In genomic region chr17:16407911-16408588, GRCh38 we compare ENCODE assay signal across 8 cellular contexts. TPM values are rescaled to one million over a fixed set of nuclear protein-coding genes. Genes with fewer than 3 reads are reported as not detected.
DNase-seq lines count a peak whose midpoint lies in the region; ATAC-seq, FAIRE-seq and TF ChIP-seq lines count a peak whose summit lies in the region.

No MANE protein-coding gene starts in this region.

- FAIRE-seq in D721Med (lab: Jason Lieb, UNC) = no peak

- intact Hi-C loops in Right ventricle myocardium inferior (cut with DNase I) = no loop called here
- intact Hi-C loops in cardiac septum (cut with DNase I) = no loop called here
- intact Hi-C loops in breast epithelium (cut with DNase I; ENCODE audit: low total_unique reads) = no loop called here

- H3K36me3 ChIP-seq in breast epithelium = no peaks in the 10 kb centered on the region
- H3K36me3 ChIP-seq in subcutaneous abdominal adipose tissue (ENCODE audit: control insufficient read depth in 5 of 5, insufficient read depth in 5 of 5, low read length in 5 of 5) = no peaks in the 10 kb centered on the region

- TF ChIP-seq POLR2A in breast epithelium (IDR thresholded peaks at IDR 0.05) = no peak

- H3K4me3 ChIP-seq in breast epithelium (peak overlapping the region; percentile 4 to 73 (median 61)), subcutaneous abdominal adipose tissue (ENCODE audit: low read depth in 1 of 5, low read length in 5 of 5) (peak overlapping the region in 2 of 5 donors; percentile 31 to 36)

- H3K9ac ChIP-seq in subcutaneous abdominal adipose tissue (ENCODE audit: low read length in 5 of 5) = peak overlapping the region in 2 of 5 donors; percentile 21 to 53

- H3K9me3 ChIP-seq in breast epithelium (no peaks in the 10 kb centered on the region), subcutaneous abdominal adipose tissue (ENCODE audit: control insufficient read depth in 5 of 5, low read length in 5 of 5) (no peaks in the 10 kb centered on the region)

- H3K4me1 ChIP-seq in breast epithelium (no peaks in the 10 kb centered on the region), subcutaneous abdominal adipose tissue (ENCODE audit: control insufficient read depth in 5 of 5, insufficient read depth in 5 of 5, low read length in 5 of 5) (peaks cover 0 to 15% (median 13%) of the 10 kb centered on the region in 5 donors)

- ATAC-seq in Right ventricle myocardium inferior (peak; percentile 54), HG02884 (IDR thresholded peaks at IDR 0.05; ENCODE audit: unreplicated experiment) (peak; percentile 86)

- no peaks in the 10 kb centered on the region for H3K27me3 ChIP-seq in breast epithelium
- H3K27me3 ChIP-seq in layer of hippocampus (ENCODE audit: control insufficient read depth, insufficient read depth, low read length) = no peaks in the 10 kb centered on the region
- H3K27me3 ChIP-seq in subcutaneous abdominal adipose tissue (ENCODE audit: control insufficient read depth in 5 of 5, insufficient read depth in 4 of 5, low read length in 5 of 5) = peaks cover 0 to 5% (median 0%) of the 10 kb centered on the region in 5 donors

- peak overlapping the region; percentile 76 to 79 for H3K27ac ChIP-seq in breast epithelium
- H3K27ac ChIP-seq in layer of hippocampus (ENCODE audit: low read depth, low read length) = peak overlapping the region; percentile 57
- H3K27ac ChIP-seq in subcutaneous abdominal adipose tissue (ENCODE audit: low read depth, low read length) = peak overlapping the region; percentile 62

- DNase-seq in Right ventricle myocardium inferior (ENCODE audit: missing footprints) (peak; percentile 83), cardiac septum (ENCODE audit: low spot score) (no peak), NCI-H2227 (lab: John Stamatoyannopoulos, UW; ENCODE audit: unreplicated experiment) (peak; percentile 65), breast epithelium (ENCODE audit: low spot score in 2 of 2) (peak in 1 of 2 donors; percentile 59), D721Med (ENCODE audit: insufficient read length, low spot score) (no peak)

- TF ChIP-seq CTCF in breast epithelium (IDR thresholded peaks at IDR 0.05) (no peak), D721Med (IDR thresholded peaks at IDR 0.05; ENCODE audit: insufficient read depth, missing control alignments) (no peak)

RNA-seq across cellular contexts. Expression of gene TRPV2, which starts 7.3 kb away (rescaled TPM):
- 11.2 TPM for total RNA-seq in Right ventricle myocardium inferior
- total RNA-seq in cardiac septum = 9.1 TPM
- total RNA-seq in breast epithelium = 10 to 100 TPM in 2 of 3 donors, 1 to 10 TPM in 1; 6.6 to 14.2 (median 11.3) TPM

RNA-seq across cellular contexts. Expression of gene UBB, which starts 27.2 kb away (rescaled TPM):
- 1,403 TPM for total RNA-seq in Right ventricle myocardium inferior
- total RNA-seq in cardiac septum = 1,552 TPM
- total RNA-seq in breast epithelium = 100 to 1,000 TPM; 735 to 835 (median 828) TPM

RNA-seq across cellular contexts. Expression of gene CENPV, which starts 54.8 kb away (rescaled TPM):
- total RNA-seq in Right ventricle myocardium inferior (12.8 TPM), cardiac septum (2.9 TPM), breast epithelium (10 to 100 TPM in 2 of 3 donors, 1 to 10 TPM in 1; 4.3 to 25.9 (median 13.5) TPM)

Comparison
In these comparisons a context has a peak if more than half of its experiments do, and no peak if none do; other contexts are left out.
1. DNase-seq: peak in Right ventricle myocardium inferior (single experiment) and NCI-H2227 (single experiment); none in cardiac septum (single experiment) and D721Med (single experiment).
2. Peak in every context shown above with its lines, with median percentiles within 50 percentile points of each other: H3K27ac ChIP-seq.